In genomic region chr10:100395626-100396025, GRCh38 we compare ENCODE assay signal across 9 cellular contexts.
"Had no signal": no experiment of that assay in that cellular context is flagged by ENCODE, and none has a peak within 500 bp of the region (broad histone marks: within the 10 kb centered on the region; RNA-seq: fewer than 3 reads in every experiment).

No MANE protein-coding gene starts in this region.

- H2AFZ ChIP-seq: GM23248 had no signal

- H3K4me1 ChIP-seq: HAP-1 had no signal

- H3K9me3 Mint-ChIP-seq: HFFc6 had no signal

- H3K4me3 ChIP-seq: GM23248, HAP-1, K562 had no signal

- H3K36me3 ChIP-seq: HAP-1 had no signal

- H3K9ac ChIP-seq: GM23248 had no signal

- ATAC-seq: HCT116, K562 had no signal

- H3K9me3 ChIP-seq: HAP-1 had no signal

- H3K27ac Mint-ChIP-seq: HFFc6 had no signal

- H3K4me3 Mint-ChIP-seq: HFFc6 had no signal

- H3K27ac ChIP-seq: GM23248, HL-60 had no signal

- FAIRE-seq: K562 had no signal

- DNase-seq: GM23248, GOT3, H7, HFFc6, IMR-90 had no signal
